In genomic region chr3:43956945-43957344, GRCh38 we compare ENCODE assay signal across 26 cellular contexts.
"Had no signal": no experiment of that assay in that cellular context is flagged by ENCODE, and none has a peak within 500 bp of the region (broad histone marks: within the 10 kb centered on the region; RNA-seq: fewer than 3 reads in every experiment).

No MANE protein-coding gene starts in this region.

- H3K4me1 ChIP-seq: esophagus squamous epithelium had no signal

- H3K9me3 Mint-ChIP-seq: activated CD4-positive, alpha-beta memory T cell treated with anti-CD3 and anti-CD28 coated beads, Interleukin-2, amount 10 ng/mL, durations not matched to agents 7 days and 5 days; activated CD4-positive, alpha-beta T cell treated with anti-CD3 and anti-CD28 coated beads, Interleukin-2, amount 10 ng/mL, durations not matched to agents 7 days and 5 days; activated T-cell treated with anti-CD3 and anti-CD28 coated beads, Interleukin-2, amount 50 U/mL, for 24 hours; activated T-cell treated with anti-CD3 and anti-CD28 coated beads, Interleukin-2, amount 50 U/mL, for 72 hours; central memory CD8-positive, alpha-beta T cell; effector memory CD8-positive, alpha-beta T cell had no signal

- H3K4me1 Mint-ChIP-seq: central memory CD8-positive, alpha-beta T cell had no signal

- H3K4me3 ChIP-seq: coronary artery, esophagus squamous epithelium, gastroesophageal sphincter had no signal

- H3K36me3 Mint-ChIP-seq: activated naive CD8-positive, alpha-beta T cell had no signal

- DNase-seq: activated CD4-positive, alpha-beta memory T cell treated with anti-CD3 and anti-CD28 coated beads, Interleukin-2, amount 10 ng/mL, durations not matched to agents 7 days and 5 days; activated CD4-positive, alpha-beta T cell treated with anti-CD3 and anti-CD28 coated beads for 1 hour; activated CD4-positive, alpha-beta T cell treated with anti-CD3 and anti-CD28 coated beads for 4 hours; activated CD4-positive, alpha-beta T cell treated with anti-CD3 and anti-CD28 coated beads, Interleukin-2, amount 10 ng/mL, durations not matched to agents 7 days and 5 days; activated CD4-positive, alpha-beta T cell treated with anti-CD3 and anti-CD28 coated beads, Interleukin-2, amount 50 U/mL, for 4 hours; activated CD8-positive, alpha-beta memory T cell treated with anti-CD3 and anti-CD28 coated beads, Interleukin-2, amount 50 U/mL, for 48 hours; activated gamma-delta T cell; activated naive CD4-positive, alpha-beta T cell treated with anti-CD3 and anti-CD28 coated beads, Interleukin-2, amount 50 U/mL, for 16 hours; activated naive CD4-positive, alpha-beta T cell treated with Interleukin-2 at 50 U/mL for 16 hours; activated T-cell treated with anti-CD3 and anti-CD28 coated beads for 4 hours; activated T-cell treated with anti-CD3 and anti-CD28 coated beads, Interleukin-2, amount 50 U/mL, for 24 hours; activated T-cell treated with anti-CD3 and anti-CD28 coated beads, Interleukin-2, amount 50 U/mL, for 72 hours; amniotic stem cell; anterior cingulate cortex; brain microvascular endothelial cell; dermis blood vessel endothelial cell; effector CD4-positive, alpha-beta T cell; effector memory CD8-positive, alpha-beta T cell; erythroblast; esophagus squamous epithelium; foreskin melanocyte; T-helper 2 cell had no signal

- H3K36me3 ChIP-seq: brain microvascular endothelial cell, esophagus squamous epithelium, gastroesophageal sphincter had no signal

- H3K27ac Mint-ChIP-seq: activated CD4-positive, alpha-beta memory T cell treated with anti-CD3 and anti-CD28 coated beads, Interleukin-2, amount 10 ng/mL, durations not matched to agents 7 days and 5 days; activated CD4-positive, alpha-beta T cell treated with anti-CD3 and anti-CD28 coated beads, Interleukin-2, amount 10 ng/mL, durations not matched to agents 7 days and 5 days; activated naive CD8-positive, alpha-beta T cell; activated T-cell treated with anti-CD3 and anti-CD28 coated beads, Interleukin-2, amount 50 U/mL, for 24 hours; activated T-cell treated with anti-CD3 and anti-CD28 coated beads, Interleukin-2, amount 50 U/mL, for 72 hours; effector memory CD8-positive, alpha-beta T cell had no signal

- ATAC-seq: activated T-cell treated with anti-CD3 and anti-CD28 coated beads, Interleukin-2, amount 50 U/mL, for 72 hours; effector memory CD8-positive, alpha-beta T cell; gastroesophageal sphincter had no signal

- H3K27ac ChIP-seq: brain microvascular endothelial cell, coronary artery, esophagus squamous epithelium, gastroesophageal sphincter had no signal

- H3K27me3 ChIP-seq: brain microvascular endothelial cell had no signal

- H3K4me3 Mint-ChIP-seq: activated CD4-positive, alpha-beta memory T cell treated with anti-CD3 and anti-CD28 coated beads, Interleukin-2, amount 10 ng/mL, durations not matched to agents 7 days and 5 days; activated CD4-positive, alpha-beta T cell treated with anti-CD3 and anti-CD28 coated beads, Interleukin-2, amount 10 ng/mL, durations not matched to agents 7 days and 5 days; activated naive CD8-positive, alpha-beta T cell; activated T-cell treated with anti-CD3 and anti-CD28 coated beads, Interleukin-2, amount 50 U/mL, for 24 hours; activated T-cell treated with anti-CD3 and anti-CD28 coated beads, Interleukin-2, amount 50 U/mL, for 72 hours; central memory CD8-positive, alpha-beta T cell; effector memory CD8-positive, alpha-beta T cell had no signal

- H3K9me3 ChIP-seq: esophagus squamous epithelium, gastroesophageal sphincter had no signal
